ENCODE assay signal across 1 cellular context in genomic region chr1:25895365-25895990, GRCh38.
A peak's percentile ranks its signal among the peaks of the same experiment; 100 is the strongest.
TF ChIP-seq lines count a peak whose summit lies in the region.

No MANE protein-coding gene starts in this region.

TF ChIP-seq in HepG2, 621 proteins besides CTCF, POLR2A, EP300 and RAD21 (continued from another document and continues in another):
- TF ChIP-seq RNF219 (CRISPR knock-in tag; IDR thresholded peaks at IDR 0.05) (no peak), ZZZ3 (CRISPR knock-in tag; IDR thresholded peaks at IDR 0.05; ENCODE audit: borderline replicate concordance) (no peak), ZNF891 (CRISPR knock-in tag; IDR thresholded peaks at IDR 0.05) (no peak), NBN (conservative IDR thresholded peaks at IDR 0.05) (no peak), NKX3-1 (CRISPR knock-in tag; IDR thresholded peaks at IDR 0.05) (no peak), GZF1 (CRISPR knock-in tag; IDR thresholded peaks at IDR 0.05) (no peak), ZNF501 (CRISPR knock-in tag; IDR thresholded peaks at IDR 0.05) (peak; percentile 82), IRF2 (CRISPR knock-in tag; IDR thresholded peaks at IDR 0.05) (no peak), ETV6 (CRISPR knock-in tag; conservative IDR thresholded peaks at IDR 0.05) (no peak), DNMT3B (CRISPR knock-in tag; conservative IDR thresholded peaks at IDR 0.05) (no peak), ZNF550 (CRISPR knock-in tag; IDR thresholded peaks at IDR 0.05; ENCODE audit: borderline replicate concordance) (no peak), NCOA5 (CRISPR knock-in tag; IDR thresholded peaks at IDR 0.05) (no peak), TBX2 (CRISPR knock-in tag; IDR thresholded peaks at IDR 0.05; ENCODE audit: borderline replicate concordance) (no peak), NR2C2 (CRISPR knock-in tag; IDR thresholded peaks at IDR 0.05; ENCODE audit: borderline replicate concordance) (no peak), ZNF670 (CRISPR knock-in tag; IDR thresholded peaks at IDR 0.05; ENCODE audit: borderline replicate concordance) (no peak), ZBTB43 (CRISPR knock-in tag; conservative IDR thresholded peaks at IDR 0.05) (no peak), HNF4A (CRISPR knock-in tag; IDR thresholded peaks at IDR 0.05) (no peak), SOX6 (IDR thresholded peaks at IDR 0.05) (no peak), SOX6 (CRISPR knock-in tag; IDR thresholded peaks at IDR 0.05) (peak; percentile 66), ZBTB7B (CRISPR knock-in tag; IDR thresholded peaks at IDR 0.05) (no peak; the same call in 1 of the 2 replicates), PHF5A (CRISPR knock-in tag; IDR thresholded peaks at IDR 0.05; ENCODE audit: low read depth, unreplicated experiment) (no peak), ZNF674 (CRISPR knock-in tag; IDR thresholded peaks at IDR 0.05; ENCODE audit: low read depth) (no peak), HMG20B (CRISPR knock-in tag; conservative IDR thresholded peaks at IDR 0.05) (no peak), SETDB1 (CRISPR knock-in tag; IDR thresholded peaks at IDR 0.05; ENCODE audit: borderline replicate concordance) (no peak), POLR2AphosphoS5 (IDR thresholded peaks at IDR 0.05; ENCODE audit: low read depth, low read length) (no peak), AHR (CRISPR knock-in tag; IDR thresholded peaks at IDR 0.05) (no peak), FOXA1 (IDR thresholded peaks at IDR 0.05) (no peak), FOXA1 (CRISPR knock-in tag; IDR thresholded peaks at IDR 0.05) (no peak), GMEB1 (CRISPR knock-in tag; IDR thresholded peaks at IDR 0.05; ENCODE audit: borderline replicate concordance) (no peak), THAP8 (CRISPR knock-in tag; IDR thresholded peaks at IDR 0.05; ENCODE audit: borderline replicate concordance) (no peak), ZBED4 (CRISPR knock-in tag; IDR thresholded peaks at IDR 0.05; ENCODE audit: borderline replicate concordance) (no peak), ATF5 (CRISPR knock-in tag; IDR thresholded peaks at IDR 0.05; ENCODE audit: low read depth) (no peak), BRF2 (CRISPR knock-in tag; IDR thresholded peaks at IDR 0.05) (no peak), ZNF326 (CRISPR knock-in tag; IDR thresholded peaks at IDR 0.05; ENCODE audit: borderline replicate concordance) (no peak), HMGA1 (CRISPR knock-in tag; conservative IDR thresholded peaks at IDR 0.05) (no peak), RBM22 (optimal IDR thresholded peaks at IDR 0.05; ENCODE audit: low read length) (no peak), SIX1 (CRISPR knock-in tag; IDR thresholded peaks at IDR 0.05; ENCODE audit: borderline replicate concordance) (no peak), ZNF362 (CRISPR knock-in tag; IDR thresholded peaks at IDR 0.05; ENCODE audit: borderline replicate concordance) (no peak; the same call in 1 of the 2 replicates), ZFP91 (CRISPR knock-in tag; IDR thresholded peaks at IDR 0.05; ENCODE audit: borderline replicate concordance) (peak; percentile 63; the same call in 1 of the 2 replicates), ZBTB8A (CRISPR knock-in tag; IDR thresholded peaks at IDR 0.05; ENCODE audit: borderline replicate concordance, low read depth) (no peak), SMC3 (IDR thresholded peaks at IDR 0.05; ENCODE audit: low read length) (peak; percentile 64), MEF2D (CRISPR knock-in tag; IDR thresholded peaks at IDR 0.05) (no peak), ELF3 (CRISPR knock-in tag; IDR thresholded peaks at IDR 0.05) (no peak), THAP7 (CRISPR knock-in tag; IDR thresholded peaks at IDR 0.05) (no peak), KLF16 (CRISPR knock-in tag; IDR thresholded peaks at IDR 0.05) (peak in 1 of 2 experiments; percentile 33; a peak in 1 of 4 replicates), ZBTB21 (CRISPR knock-in tag; IDR thresholded peaks at IDR 0.05) (no peak), DZIP1 (CRISPR knock-in tag; IDR thresholded peaks at IDR 0.05) (no peak), ZNF558 (CRISPR knock-in tag; IDR thresholded peaks at IDR 0.05; ENCODE audit: borderline replicate concordance) (no peak), SP4 (CRISPR knock-in tag; IDR thresholded peaks at IDR 0.05) (no peak), ZNF720 (CRISPR knock-in tag; IDR thresholded peaks at IDR 0.05) (no peak), TBL1XR1 (IDR thresholded peaks at IDR 0.05; ENCODE audit: borderline replicate concordance, low read length, partially characterized antibody) (no peak), ZNF329 (CRISPR knock-in tag; IDR thresholded peaks at IDR 0.05; ENCODE audit: low read depth) (no peak), FOSL1 (CRISPR knock-in tag; IDR thresholded peaks at IDR 0.05; ENCODE audit: borderline replicate concordance) (no peak), ZNF766 (CRISPR knock-in tag; IDR thresholded peaks at IDR 0.05; ENCODE audit: borderline replicate concordance) (no peak)
